In genomic region chr4:94216394-94216793, GRCh38 we compare ENCODE assay signal across 28 cellular contexts.
"Had no signal": no experiment of that assay in that cellular context is flagged by ENCODE, and none has a peak within 500 bp of the region (broad histone marks: within the 10 kb centered on the region; RNA-seq: fewer than 3 reads in every experiment).

No MANE protein-coding gene starts in this region.

- DNase-seq: activated B cell treated with CpG ODN at 0.5 μM for 24 hours; activated CD4-positive, alpha-beta T cell treated with anti-CD3 and anti-CD28 coated beads, Interleukin-2, amount 10 ng/mL, durations not matched to agents 24 days and 14 days; activated effector memory CD4-positive, alpha-beta T cell treated with Interleukin-2 at 50 U/mL for 16 hours; activated naive CD4-positive, alpha-beta T cell treated with anti-CD3 and anti-CD28 coated beads for 36 hours; activated naive CD8-positive, alpha-beta T cell treated with anti-CD3 and anti-CD28 coated beads, Interleukin-2, amount 10 ng/mL, durations not matched to agents 7 days and 5 days; amniotic stem cell; colonic mucosa; dorsolateral prefrontal cortex; esophagus squamous epithelium; gastrocnemius medialis; head of caudate nucleus; hypothalamus; left ventricle myocardium superior; mammary epithelial cell; midbrain; pancreas; psoas muscle; spleen; stimulated activated CD4-positive, alpha-beta T cell treated with anti-CD3 and anti-CD28 coated beads, Interleukin-4, amount 100 ng/mL, for 4 hours; substantia nigra; T-cell; T1000; tibial artery had no signal

- H3K9me3 ChIP-seq: breast epithelium, colonic mucosa, esophagus squamous epithelium, gastrocnemius medialis, neutrophil, pancreas, psoas muscle, right atrium auricular region, spleen, tibial artery had no signal

- H3K9me3 Mint-ChIP-seq: activated B cell treated with CpG ODN at 0.5 μM for 24 hours; activated CD4-positive, alpha-beta T cell treated with anti-CD3 and anti-CD28 coated beads, Interleukin-2, amount 10 ng/mL, durations not matched to agents 24 days and 14 days; activated naive CD4-positive, alpha-beta T cell treated with anti-CD3 and anti-CD28 coated beads for 36 hours; stimulated activated naive CD8-positive, alpha-beta T cell treated with anti-CD3 and anti-CD28 coated beads, Interleukin-15, Interleukin-2, amounts not matched to agents 100 ng/mL and 50 ng/mL, for 24 hours; T-cell had no signal

- H3K27me3 Mint-ChIP-seq: activated B cell treated with CpG ODN at 0.5 μM for 24 hours; activated CD4-positive, alpha-beta T cell treated with anti-CD3 and anti-CD28 coated beads, Interleukin-2, amount 10 ng/mL, durations not matched to agents 24 days and 14 days; activated naive CD8-positive, alpha-beta T cell treated with anti-CD3 and anti-CD28 coated beads, Interleukin-2, amount 10 ng/mL, durations not matched to agents 7 days and 5 days; stimulated activated naive CD8-positive, alpha-beta T cell treated with anti-CD3 and anti-CD28 coated beads, Interleukin-15, Interleukin-2, amounts not matched to agents 100 ng/mL and 50 ng/mL, for 24 hours; T-cell had no signal

- H3K4me3 ChIP-seq: breast epithelium, colonic mucosa, dorsolateral prefrontal cortex, esophagus squamous epithelium, gastrocnemius medialis, pancreas, psoas muscle, right atrium auricular region, spleen, tibial artery had no signal

- H3K4me1 Mint-ChIP-seq: nephron had no signal

- ATAC-seq: gastrocnemius medialis, left ventricle myocardium superior, pancreas, psoas muscle, T-cell had no signal

- H3K27me3 ChIP-seq: breast epithelium, colonic mucosa, dorsolateral prefrontal cortex, esophagus squamous epithelium, gastrocnemius medialis, neutrophil, pancreas, right atrium auricular region, spleen, tibial artery had no signal

- H3K27ac Mint-ChIP-seq: activated B cell treated with CpG ODN at 0.5 μM for 24 hours; activated CD4-positive, alpha-beta T cell treated with anti-CD3 and anti-CD28 coated beads, Interleukin-2, amount 10 ng/mL, durations not matched to agents 24 days and 14 days; activated naive CD4-positive, alpha-beta T cell treated with anti-CD3 and anti-CD28 coated beads for 36 hours; activated naive CD8-positive, alpha-beta T cell treated with anti-CD3 and anti-CD28 coated beads, Interleukin-2, amount 10 ng/mL, durations not matched to agents 7 days and 5 days; nephron; stimulated activated naive CD8-positive, alpha-beta T cell treated with anti-CD3 and anti-CD28 coated beads, Interleukin-15, Interleukin-2, amounts not matched to agents 100 ng/mL and 50 ng/mL, for 24 hours; T-cell had no signal

- H3K4me1 ChIP-seq: breast epithelium, colonic mucosa, esophagus squamous epithelium, pancreas, psoas muscle, right atrium auricular region, tibial artery had no signal

- H3K4me3 Mint-ChIP-seq: activated B cell treated with CpG ODN at 0.5 μM for 24 hours; activated CD4-positive, alpha-beta T cell treated with anti-CD3 and anti-CD28 coated beads, Interleukin-2, amount 10 ng/mL, durations not matched to agents 24 days and 14 days; activated naive CD4-positive, alpha-beta T cell treated with anti-CD3 and anti-CD28 coated beads for 36 hours; activated naive CD8-positive, alpha-beta T cell treated with anti-CD3 and anti-CD28 coated beads, Interleukin-2, amount 10 ng/mL, durations not matched to agents 7 days and 5 days; nephron; stimulated activated naive CD8-positive, alpha-beta T cell treated with anti-CD3 and anti-CD28 coated beads, Interleukin-15, Interleukin-2, amounts not matched to agents 100 ng/mL and 50 ng/mL, for 24 hours; T-cell had no signal
